22 cellular contexts compared by ENCODE assay signal in genomic region chr4:123364906-123365305, GRCh38. TPM values are rescaled to one million over a fixed set of nuclear protein-coding genes. Genes with fewer than 3 reads are reported as not detected.
DNase-seq lines count a peak whose midpoint lies in the region; ATAC-seq and TF ChIP-seq lines count a peak whose summit lies in the region.
"Had no signal": no experiment of that assay in that cellular context is flagged by ENCODE, and none has a peak within 500 bp of the region (broad histone marks: within the 10 kb centered on the region; RNA-seq: fewer than 3 reads in every experiment).

No MANE protein-coding gene starts in this region.

- no peak overlapping the region for H3K4me3 ChIP-seq in mammary epithelial cell (replicated peaks in 1 of 3; ENCODE audit: insufficient read depth in 1 of 3, low read depth in 2 of 3, low read length in 3 of 3)
- H3K4me3 ChIP-seq in RWPE2 (ENCODE audit: severe bottlenecking): no peak overlapping the region
- H3K4me3 ChIP-seq: K562 had no signal

- H2AFZ ChIP-seq in mammary epithelial cell (ENCODE audit: low read depth, low read length): no peak overlapping the region

- POLR2A ChIA-PET in MCF 10A (lab: Yijun Ruan, JAX): interaction anchor here (0.7 kb wide), 1 partner anchor 32 kb away, joined by 3 read pairs; the partner anchor contains the start of gene SPRY1

- DNase-seq in MCF 10A (ENCODE audit: unreplicated experiment) (peak; percentile 43), mammary epithelial cell (no peak), RWPE2 (ENCODE audit: low spot score) (no peak), kidney tubule cell (ENCODE audit: low spot score) (peak; percentile 64), activated T-cell treated with anti-CD3 and anti-CD28 coated beads for 4 hours (no peak)
- no peak for DNase-seq in activated CD4-positive, CD25-positive, alpha-beta regulatory T cell (lab: John Stamatoyannopoulos, UW)
- DNase-seq in activated CD4-positive, CD25-positive, alpha-beta regulatory T cell treated with anti-CD3 and anti-CD28 coated beads, Interleukin-2, amount 50 U/mL, for 72 hours: no peak
- DNase-seq: 8988T; COR-L47; DMS 273 treated with DMSO at 0.1 percent for 48 hours; GDM1; NCI-H1105 treated with DMSO at 0.1 percent for 48 hours; NCI-H187; NCI-H446; NK-92 treated with Interleukin-12 subunit alpha and Interleukin-12 subunit beta, amount 100 ng/mL, for 24 hours; OCI-M1; SHP77 treated with DMSO at 0.1 percent for 48 hours; SK-N-SH had no signal

- no peak overlapping the region for H3K27ac Mint-ChIP-seq in MCF 10A (ENCODE audit: low read depth, unreplicated experiment)
- H3K27ac Mint-ChIP-seq: B cell had no signal

- TF ChIP-seq CTCF in MCF 10A (IDR thresholded peaks at IDR 0.05; ENCODE audit: unreplicated experiment): no peak
- TF ChIP-seq CTCF in mammary epithelial cell (conservative IDR thresholded peaks at IDR 0.05 in 1 of 2, IDR thresholded peaks at IDR 0.05 in 1 of 2; ENCODE audit: extremely low read depth in 1 of 2, insufficient read depth in 1 of 2, low read depth in 1 of 2, low read length in 2 of 2): no peak
- TF ChIP-seq CTCF in RWPE2 (IDR thresholded peaks at IDR 0.05; ENCODE audit: poor library complexity, severe bottlenecking): no peak

- H3K27me3 ChIP-seq in mammary epithelial cell (ENCODE audit: insufficient read depth, low read length) (no peaks in the 10 kb centered on the region), RWPE2 (ENCODE audit: insufficient read depth, poor library complexity, severe bottlenecking) (no peaks in the 10 kb centered on the region)

- H3K4me3 Mint-ChIP-seq in MCF 10A (ENCODE audit: unreplicated experiment): no peak overlapping the region
- H3K4me3 Mint-ChIP-seq: B cell had no signal

- WGBS in mammary epithelial cell (ENCODE audit: low coverage, missing lambda C conversion rate): 87% methylated on average over 3 of the region's 3 CpGs

- no peak overlapping the region for H3K27ac ChIP-seq in mammary epithelial cell (ENCODE audit: insufficient read depth, low read depth, low read length)
- H3K27ac ChIP-seq in RWPE2 (ENCODE audit: poor library complexity, severe bottlenecking): no peak overlapping the region

- no peaks in the 10 kb centered on the region for H3K27me3 Mint-ChIP-seq in MCF 10A (ENCODE audit: insufficient read depth, unreplicated experiment)
- H3K27me3 Mint-ChIP-seq: B cell had no signal

- in situ Hi-C loops in mammary epithelial cell (cut with MboI; ENCODE audit: low sequenced_read_pairs in 2 of 2): no loop called here

- intact Hi-C loops in MCF 10A (cut with micrococcal nuclease) (no loop called here), mammary epithelial cell (cut with micrococcal nuclease) (no loop called here)

- H3K9me3 Mint-ChIP-seq in MCF 10A (ENCODE audit: unreplicated experiment): no peaks in the 10 kb centered on the region

- H4K20me1 ChIP-seq in mammary epithelial cell (ENCODE audit: insufficient read depth, low read length): no peaks in the 10 kb centered on the region

- H3K36me3 Mint-ChIP-seq in MCF 10A (ENCODE audit: insufficient read depth, unreplicated experiment): no peaks in the 10 kb centered on the region

- H3K79me2 ChIP-seq in mammary epithelial cell (ENCODE audit: insufficient read depth, low read length): no peaks in the 10 kb centered on the region

- CTCF ChIA-PET in MCF 10A (lab: Yijun Ruan, JAX) (no interaction called here), mammary epithelial cell (lab: Charles Lee; ENCODE audit: low non-redundant PET) (no interaction called here)

- H3K9me3 ChIP-seq in mammary epithelial cell (replicated peaks; ENCODE audit: insufficient read depth, low read length): no peaks in the 10 kb centered on the region
- H3K9me3 ChIP-seq in RWPE2 (ENCODE audit: severe bottlenecking): peaks cover 4% of the 10 kb centered on the region
- H3K9me3 ChIP-seq: SK-N-SH had no signal

- dilution Hi-C loops in mammary epithelial cell (cut with HindIII; ENCODE audit: low sequenced_read_pairs): no loop called here

- no peaks in the 10 kb centered on the region for H3K36me3 ChIP-seq in mammary epithelial cell (ENCODE audit: insufficient read depth, low read length)
- no peaks in the 10 kb centered on the region for H3K36me3 ChIP-seq in RWPE2 (ENCODE audit: low read depth)

- BruUV-seq in MCF 10A (replicated peaks; lab: Mats Ljungman, UMichigan): no TSS peak
- BruUV-seq in mammary epithelial cell (replicated peaks; lab: Mats Ljungman, UMichigan): no TSS peak

- peaks cover 20% of the 10 kb centered on the region for H3K4me1 Mint-ChIP-seq in MCF 10A (ENCODE audit: insufficient read depth, unreplicated experiment)

- no peak overlapping the region for H3K9ac ChIP-seq in mammary epithelial cell (ENCODE audit: insufficient read depth, low read length)
- H3K9ac ChIP-seq: SK-N-SH had no signal

- ATAC-seq in RWPE2 (ENCODE audit: low read depth) (0 out of 3 replicates have a peak, but pooled peaks have one; percentile 19), HG03432 (IDR thresholded peaks at IDR 0.05; ENCODE audit: unreplicated experiment) (no peak)
- ATAC-seq: HCT116, K562 had no signal

- H3K4me1 ChIP-seq in mammary epithelial cell (ENCODE audit: insufficient read depth, low read length): peaks cover 5% of the 10 kb centered on the region
- H3K4me1 ChIP-seq in RWPE2 (ENCODE audit: insufficient read depth, poor library complexity, severe bottlenecking): peaks cover 14% of the 10 kb centered on the region

- no peak overlapping the region for H3K4me2 ChIP-seq in mammary epithelial cell (ENCODE audit: insufficient read depth, low read depth, low read length)
- H3K4me2 ChIP-seq: SK-N-SH had no signal

RNA-seq across cellular contexts. Expression of gene SPRY1, which starts 31.7 kb away (rescaled TPM):
- total RNA-seq in MCF 10A (2022) (4.3 and 5.6 TPM in 2 replicates), mammary epithelial cell (1 to 10 TPM; 4.8 to 8.2 TPM)
- 2.9 TPM for polyA plus RNA-seq in mammary epithelial cell
- polyA minus RNA-seq in mammary epithelial cell: 5.5 TPM

Comparison
In these comparisons a context has a peak if more than half of its experiments do, and no peak if none do; other contexts are left out.
1. DNase-seq: peak in MCF 10A (single experiment) and kidney tubule cell (single experiment); none in mammary epithelial cell (single experiment), RWPE2 (single experiment), activated T-cell treated with anti-CD3 and anti-CD28 coated beads for 4 hours (single experiment), activated CD4-positive, CD25-positive, alpha-beta regulatory T cell (0 of 4) and activated CD4-positive, CD25-positive, alpha-beta regulatory T cell treated with anti-CD3 and anti-CD28 coated beads, Interleukin-2, amount 50 U/mL, for 72 hours (single experiment).